Comparison of ENCODE assay signal across 9 cellular contexts in the genomic region with DNA sequence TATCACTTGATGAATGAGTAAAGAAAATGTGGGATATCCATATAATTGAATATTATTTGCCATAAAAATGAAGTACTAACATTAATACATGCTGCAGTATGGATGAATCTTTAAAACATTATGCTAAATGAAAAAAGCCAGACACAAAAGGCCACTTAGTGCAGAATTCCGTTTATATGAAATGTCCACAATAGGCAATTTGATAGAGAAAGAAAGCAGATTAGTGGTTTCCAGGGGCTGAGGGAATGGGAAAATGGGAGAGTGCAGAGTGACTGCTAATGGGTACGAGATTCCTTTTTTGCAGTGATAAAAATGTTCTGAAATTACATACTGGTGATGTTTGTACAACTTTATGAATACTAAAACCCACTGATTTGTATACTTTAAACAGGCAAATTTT.
"Had no signal": no experiment of that assay in that cellular context is flagged by ENCODE, and none has a peak within 500 bp of the region (broad histone marks: within the 10 kb centered on the region; RNA-seq: fewer than 3 reads in every experiment).

No MANE protein-coding gene starts in this region.

- ATAC-seq: K562 had no signal

- H3K9me3 Mint-ChIP-seq: H9, HFFc6 had no signal

- H3K4me3 ChIP-seq: GM23248, K562 had no signal

- H3K27ac Mint-ChIP-seq: H9, HFFc6 had no signal

- DNase-seq: GM23248, GOT3, H9, HCEC 1CT, HFFc6, IMR-90, KG1 had no signal

- H3K27ac ChIP-seq: GM23248 had no signal

- H3K4me3 Mint-ChIP-seq: H9, HFFc6 had no signal

- H2AFZ ChIP-seq: GM23248 had no signal

- FAIRE-seq: HTR-8/SVneo, K562 had no signal

- H3K9ac ChIP-seq: GM23248 had no signal
